ENCODE assay signal across 22 cellular contexts in the genomic region with DNA sequence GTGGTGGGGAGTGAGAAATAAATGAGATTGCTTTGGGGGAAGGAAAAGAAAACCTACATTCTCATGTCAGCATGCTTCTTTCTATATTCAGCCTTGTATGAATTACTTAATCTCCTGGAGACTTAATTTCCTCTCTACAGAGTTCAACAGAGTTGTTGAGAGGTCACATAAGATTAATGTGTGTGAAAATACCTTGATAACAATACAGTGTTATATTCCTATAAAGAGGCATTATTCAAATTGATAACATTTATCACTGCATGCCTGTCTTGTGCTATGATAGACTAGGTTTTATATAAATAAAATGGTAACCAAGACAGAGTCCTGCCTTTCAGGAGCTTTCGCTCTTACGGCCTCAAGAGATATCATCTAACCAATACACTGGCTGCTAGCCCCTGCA. TPM values are rescaled to one million over a fixed set of nuclear protein-coding genes. Genes with fewer than 3 reads are reported as not detected.
"Had no signal": no experiment of that assay in that cellular context is flagged by ENCODE, and none has a peak within 500 bp of the region (broad histone marks: within the 10 kb centered on the region; RNA-seq: fewer than 3 reads in every experiment).

No MANE protein-coding gene starts in this region.

- H3K27ac ChIP-seq: colonic mucosa, heart left ventricle, suprapubic skin, tibial artery had no signal

- H3K4me3 ChIP-seq: colonic mucosa, heart left ventricle, suprapubic skin, tibial artery had no signal

- H3K36me3 Mint-ChIP-seq: activated CD4-positive, alpha-beta memory T cell treated with anti-CD3 and anti-CD28 coated beads for 36 hours; activated naive CD4-positive, alpha-beta T cell treated with anti-CD3 and anti-CD28 coated beads, Interleukin-2, amount 10 ng/mL, durations not matched to agents 7 days and 5 days had no signal

- H3K9me3 Mint-ChIP-seq: activated CD4-positive, alpha-beta memory T cell treated with anti-CD3 and anti-CD28 coated beads for 36 hours; activated CD4-positive, alpha-beta T cell treated with anti-CD3 and anti-CD28 coated beads, Interleukin-2, amount 10 ng/mL, durations not matched to agents 24 days and 14 days; activated naive CD4-positive, alpha-beta T cell treated with anti-CD3 and anti-CD28 coated beads, Interleukin-2, amount 10 ng/mL, durations not matched to agents 7 days and 5 days had no signal

- H3K27ac Mint-ChIP-seq: activated CD4-positive, alpha-beta memory T cell treated with anti-CD3 and anti-CD28 coated beads for 36 hours; activated CD4-positive, alpha-beta T cell treated with anti-CD3 and anti-CD28 coated beads, Interleukin-2, amount 10 ng/mL, durations not matched to agents 24 days and 14 days; activated naive CD4-positive, alpha-beta T cell treated with anti-CD3 and anti-CD28 coated beads, Interleukin-2, amount 10 ng/mL, durations not matched to agents 7 days and 5 days; activated T-cell treated with anti-CD3 and anti-CD28 coated beads, Interleukin-2, amount 50 U/mL, for 24 hours; naive thymus-derived CD8-positive, alpha-beta T cell; T-helper 17 cell had no signal

- H3K4me1 ChIP-seq: colonic mucosa had no signal

- H3K27me3 ChIP-seq: colonic mucosa, suprapubic skin, tibial artery had no signal

- H3K4me3 Mint-ChIP-seq: activated CD4-positive, alpha-beta memory T cell treated with anti-CD3 and anti-CD28 coated beads for 36 hours; activated CD4-positive, alpha-beta T cell treated with anti-CD3 and anti-CD28 coated beads, Interleukin-2, amount 10 ng/mL, durations not matched to agents 24 days and 14 days; activated naive CD4-positive, alpha-beta T cell treated with anti-CD3 and anti-CD28 coated beads, Interleukin-2, amount 10 ng/mL, durations not matched to agents 7 days and 5 days; activated T-cell treated with anti-CD3 and anti-CD28 coated beads, Interleukin-2, amount 50 U/mL, for 24 hours; naive thymus-derived CD8-positive, alpha-beta T cell; T-helper 17 cell had no signal

- H3K36me3 ChIP-seq: colonic mucosa, suprapubic skin, tibial artery had no signal

- DNase-seq: activated CD4-positive, alpha-beta memory T cell treated with anti-CD3 and anti-CD28 coated beads for 36 hours; activated CD4-positive, alpha-beta T cell treated with anti-CD3 and anti-CD28 coated beads, Interleukin-2, amount 10 ng/mL, durations not matched to agents 24 days and 14 days; activated CD4-positive, CD25-positive, alpha-beta regulatory T cell treated with anti-CD3 and anti-CD28 coated beads, Interleukin-2, amount 50 U/mL, for 72 hours; activated CD8-positive, alpha-beta memory T cell treated with anti-CD3 and anti-CD28 coated beads, Interleukin-2, amount 50 U/mL, for 4 hours; activated gamma-delta T cell; activated naive CD4-positive, alpha-beta T cell treated with anti-CD3 and anti-CD28 coated beads, Interleukin-2, amount 10 ng/mL, durations not matched to agents 7 days and 5 days; activated T-cell treated with anti-CD3 and anti-CD28 coated beads, Interleukin-2, amount 50 U/mL, for 24 hours; amniotic stem cell; colonic mucosa; effector memory CD4-positive, alpha-beta T cell; heart left ventricle; midbrain; naive thymus-derived CD8-positive, alpha-beta T cell; posterior cingulate gyrus; small intestine; stimulated activated CD4-positive, alpha-beta T cell treated with anti-CD3 and anti-CD28 coated beads, Interleukin-1b, Interleukin-23, amount 100 ng/mL, for 48 hours; stimulated activated naive CD4-positive, alpha-beta T cell; T-helper 17 cell; tibial artery had no signal

- H3K9me3 ChIP-seq: colonic mucosa, heart left ventricle, suprapubic skin, tibial artery had no signal

- ATAC-seq: heart left ventricle; naive thymus-derived CD8-positive, alpha-beta T cell; sciatic nerve; T-helper 17 cell had no signal

- H3K4me1 Mint-ChIP-seq: activated CD4-positive, alpha-beta T cell treated with anti-CD3 and anti-CD28 coated beads, Interleukin-2, amount 10 ng/mL, durations not matched to agents 24 days and 14 days; activated naive CD4-positive, alpha-beta T cell treated with anti-CD3 and anti-CD28 coated beads, Interleukin-2, amount 10 ng/mL, durations not matched to agents 7 days and 5 days; naive thymus-derived CD8-positive, alpha-beta T cell; T-helper 17 cell had no signal

RNA-seq across cellular contexts. Expression of a gene that starts 9.6 kb away (rescaled TPM):
- total RNA-seq: activated CD4-positive, alpha-beta memory T cell treated with anti-CD3 and anti-CD28 coated beads for 36 hours; activated CD4-positive, alpha-beta T cell treated with anti-CD3 and anti-CD28 coated beads, Interleukin-2, amount 10 ng/mL, durations not matched to agents 24 days and 14 days; activated CD8-positive, alpha-beta memory T cell treated with anti-CD3 and anti-CD28 coated beads for 36 hours; naive thymus-derived CD8-positive, alpha-beta T cell; T-helper 17 cell had no signal
- polyA plus RNA-seq: naive thymus-derived CD8-positive, alpha-beta T cell had no signal
